19 cellular contexts compared by ENCODE assay signal in the genomic region with DNA sequence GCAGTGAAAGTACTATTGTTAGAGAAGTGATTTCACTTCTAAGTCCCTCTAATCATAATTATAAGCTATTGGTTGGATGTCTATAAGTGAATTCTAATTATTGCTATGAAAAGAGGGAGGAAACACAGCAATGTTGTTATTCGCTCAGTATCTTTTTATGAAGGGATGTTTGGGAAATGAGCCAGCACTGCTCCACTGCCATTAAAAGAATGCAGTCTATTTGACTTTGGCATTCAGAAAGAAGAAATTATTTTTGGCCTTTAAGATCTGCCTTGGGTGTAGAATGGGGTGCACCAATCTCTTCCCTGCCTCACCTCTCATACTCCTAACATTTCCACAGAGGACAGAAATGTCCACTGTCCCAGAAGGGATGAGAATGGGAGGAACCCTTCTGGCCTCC.
"Had no signal": no experiment of that assay in that cellular context is flagged by ENCODE, and none has a peak within 500 bp of the region (broad histone marks: within the 10 kb centered on the region; RNA-seq: fewer than 3 reads in every experiment).

No MANE protein-coding gene starts in this region.

- H3K4me1 ChIP-seq: lower lobe of right lung, neural progenitor cell had no signal

- H3K27me3 ChIP-seq: esophagus muscularis mucosa, neural progenitor cell had no signal

- ATAC-seq: activated CD4-positive, alpha-beta T cell treated with anti-CD3 and anti-CD28 coated beads for 36 hours; activated T-cell treated with anti-CD3 and anti-CD28 coated beads, Interleukin-2, amount 50 U/mL, for 4 hours; left lobe of liver; lower lobe of right lung; naive thymus-derived CD4-positive, alpha-beta T cell; sciatic nerve; T-cell had no signal

- H3K4me3 ChIP-seq: coronary artery, esophagus muscularis mucosa, lower lobe of right lung, neural progenitor cell, smooth muscle cell, thoracic aorta had no signal

- H3K27ac ChIP-seq: coronary artery, esophagus muscularis mucosa, lower lobe of right lung, neural progenitor cell, thoracic aorta had no signal

- H3K4me2 ChIP-seq: neural progenitor cell, smooth muscle cell had no signal

- H2AFZ ChIP-seq: neural progenitor cell had no signal

- DNase-seq: activated B cell treated with CpG ODN at 0.5 μM for 24 hours; activated CD4-positive, alpha-beta T cell treated with anti-CD3 and anti-CD28 coated beads for 36 hours; activated CD4-positive, alpha-beta T cell treated with anti-CD3 and anti-CD28 coated beads, Interleukin-2, amount 50 U/mL, for 4 hours; activated CD8-positive, alpha-beta memory T cell treated with anti-CD3 and anti-CD28 coated beads, Interleukin-2, amount 50 U/mL, for 48 hours; activated naive CD4-positive, alpha-beta T cell treated with anti-CD3 and anti-CD28 coated beads for 36 hours; activated T-cell treated with anti-CD3 and anti-CD28 coated beads, Interleukin-2, amount 50 U/mL, for 4 hours; lower lobe of right lung; naive thymus-derived CD4-positive, alpha-beta T cell; stimulated activated CD4-positive, alpha-beta T cell treated with anti-CD3 and anti-CD28 coated beads, Interleukin-15, amount 100 ng/mL, for 24 hours; stimulated activated CD8-positive, alpha-beta memory T cell treated with anti-CD3 and anti-CD28 coated beads, Interleukin-4, amount 100 ng/mL, for 48 hours; stimulated activated naive CD4-positive, alpha-beta T cell; T-cell had no signal

- H3K36me3 ChIP-seq: esophagus muscularis mucosa, lower lobe of right lung, neural progenitor cell, thoracic aorta had no signal

- H3K9ac ChIP-seq: neural progenitor cell had no signal
